In genomic region chr1:38000529-38001453, GRCh38 we compare ENCODE assay signal across 8 cellular contexts. TPM values are rescaled to one million over a fixed set of nuclear protein-coding genes. Genes with fewer than 3 reads are reported as not detected.
DNase-seq lines count a peak whose midpoint lies in the region; ATAC-seq and TF ChIP-seq lines count a peak whose summit lies in the region.

No MANE protein-coding gene starts in this region.

- peak overlapping the region; percentile 63 for H2BK12ac ChIP-seq in neuronal stem cell (ENCODE audit: low read length)

- H4K20me1 ChIP-seq in fibroblast of lung (ENCODE audit: control insufficient read depth, extremely low read depth, insufficient read depth, low read length): no peaks in the 10 kb centered on the region

- ATAC-seq in T-helper 17 cell (no peak), GM18907 (IDR thresholded peaks at IDR 0.05; ENCODE audit: unreplicated experiment) (no peak)
- no peak for ATAC-seq in activated CD4-positive, CD25-positive, alpha-beta regulatory T cell treated with anti-CD3 and anti-CD28 coated beads, Interleukin-2, amount 50 U/mL, for 24 hours

- peaks cover 55% of the 10 kb centered on the region for H3K79me2 ChIP-seq in fibroblast of lung (ENCODE audit: control insufficient read depth, insufficient read depth, low read length)

- H3K4me3 ChIP-seq in fibroblast of lung (replicated peaks in 1 of 4; ENCODE audit: control extremely low read depth in 1 of 4, insufficient read depth in 1 of 4, low read depth in 3 of 4, low read length in 4 of 4) (peak overlapping the region in 2 of 4 experiments; percentile 10 to 41), neuronal stem cell (ENCODE audit: low read length in 2 of 2) (peak overlapping the region in 1 of 2 donors; percentile 2)

- H3K36me3 Mint-ChIP-seq in T-helper 17 cell (ENCODE audit: low read depth): peaks cover 2% of the 10 kb centered on the region

- H3K27ac ChIP-seq in fibroblast of lung (ENCODE audit: insufficient read depth, low read length) (peak overlapping the region; percentile 84), neuronal stem cell (replicated peaks; ENCODE audit: low read length) (peak overlapping the region; percentile 77)

- WGBS in neuronal stem cell (ENCODE audit: extremely low coverage in 2 of 2, insufficient read length in 2 of 2, insufficient replicate concordance in 1 of 2), 2 donors: no CpG with 5 or more reads among the region's 13 CpGs

- H2BK15ac ChIP-seq in neuronal stem cell (ENCODE audit: low read length): peak overlapping the region; percentile 97

- H3K14ac ChIP-seq in neuronal stem cell (ENCODE audit: low read length): no peak overlapping the region

- H3K27ac Mint-ChIP-seq in T-helper 17 cell: peak overlapping the region; percentile 71

- H3K9me3 ChIP-seq in T-helper 17 cell (ENCODE audit: control insufficient read depth, low read length, poor library complexity, severe bottlenecking) (no peaks in the 10 kb centered on the region), fibroblast of lung (ENCODE audit: control insufficient read depth, insufficient read depth, low read depth, low read length) (no peaks in the 10 kb centered on the region), neuronal stem cell (replicated peaks in 1 of 2; ENCODE audit: control insufficient read depth in 2 of 2, insufficient read depth in 1 of 2, low read depth in 1 of 2, low read length in 2 of 2) (no peaks in the 10 kb centered on the region)

- no peak overlapping the region for H3K4ac ChIP-seq in neuronal stem cell (ENCODE audit: low read length)

- peak overlapping the region; percentile 94 for H3K18ac ChIP-seq in neuronal stem cell (ENCODE audit: low read length)

- peak overlapping the region; percentile 98 for H4K91ac ChIP-seq in neuronal stem cell (ENCODE audit: low read depth, low read length, poor library complexity)

- H2BK5ac ChIP-seq in neuronal stem cell (ENCODE audit: low read length): peak overlapping the region; percentile 83

- no peaks in the 10 kb centered on the region for H3K27me3 ChIP-seq in fibroblast of lung (ENCODE audit: control insufficient read depth, insufficient read depth, low read length)
- no peaks in the 10 kb centered on the region for H3K27me3 ChIP-seq in neuronal stem cell (ENCODE audit: control insufficient read depth in 3 of 3, insufficient read depth in 3 of 3, low read depth in 1 of 3, low read length in 3 of 3)

- peak overlapping the region; percentile 79 for H4K8ac ChIP-seq in neuronal stem cell (ENCODE audit: low read depth, low read length)

- H3K4me1 Mint-ChIP-seq in T-helper 17 cell: peaks cover 14% of the 10 kb centered on the region

- peaks cover 5% of the 10 kb centered on the region for H3K79me1 ChIP-seq in neuronal stem cell (ENCODE audit: low read depth, low read length)

- peaks cover 14% of the 10 kb centered on the region for H3K27me3 Mint-ChIP-seq in T-helper 17 cell

- TF ChIP-seq CTCF in fibroblast of lung (conservative IDR thresholded peaks at IDR 0.05 in 1 of 2, IDR thresholded peaks at IDR 0.05 in 1 of 2; ENCODE audit: low read depth in 1 of 2, low read length in 2 of 2): no peak

- H2BK120ac ChIP-seq in neuronal stem cell (ENCODE audit: low read depth, low read length): peak overlapping the region; percentile 82

- H3K36me3 ChIP-seq in fibroblast of lung (ENCODE audit: control insufficient read depth, insufficient read depth, low read length) (peaks cover 23% of the 10 kb centered on the region), neuronal stem cell (replicated peaks in 1 of 2; ENCODE audit: control insufficient read depth in 2 of 2, insufficient read depth in 2 of 2, low read length in 2 of 2) (peaks cover 15 to 25% of the 10 kb centered on the region in 2 donors)

- H2AFZ ChIP-seq in fibroblast of lung (ENCODE audit: low read length): no peak overlapping the region
- peak overlapping the region; percentile 70 for H2AFZ ChIP-seq in neuronal stem cell (ENCODE audit: low read length)

- in situ Hi-C loops in G401 (cut with HindIII; ENCODE audit: low sequenced_read_pairs): no loop called here

- no peak overlapping the region for H3K4me3 Mint-ChIP-seq in T-helper 17 cell

- H3K4me2 ChIP-seq in fibroblast of lung (ENCODE audit: extremely low read depth, insufficient read depth, low read length): peak overlapping the region; percentile 15
- H3K4me2 ChIP-seq in neuronal stem cell (ENCODE audit: insufficient read depth, low read length, poor library complexity, severe bottlenecking): peak overlapping the region; percentile 28

- H3K23ac ChIP-seq in neuronal stem cell (ENCODE audit: low read depth, low read length, poor library complexity): no peak overlapping the region

- DNase-seq in EL (peak; percentile 90), T-helper 17 cell (no peak), fibroblast of lung (ENCODE audit: low read depth in 2 of 2) (peak; percentile 89 to 92), neuronal stem cell (ENCODE audit: low spot score) (no peak), G401 (ENCODE audit: low spot score) (no peak)
- DNase-seq in activated CD4-positive, CD25-positive, alpha-beta regulatory T cell (lab: John Stamatoyannopoulos, UW): no peak

- H3K4me1 ChIP-seq in fibroblast of lung (ENCODE audit: control insufficient read depth, extremely low read depth, insufficient read depth, low read length) (peaks cover 48% of the 10 kb centered on the region), neuronal stem cell (ENCODE audit: control insufficient read depth in 2 of 2, insufficient read depth in 1 of 2, low read depth in 1 of 2, low read length in 2 of 2) (peaks cover 39 to 46% of the 10 kb centered on the region in 2 donors)

- H2AK5ac ChIP-seq in neuronal stem cell (ENCODE audit: low read depth, low read length): peak overlapping the region; percentile 98

- peak overlapping the region; percentile 49 for H3K9ac ChIP-seq in fibroblast of lung (ENCODE audit: insufficient read depth, low read length)
- H3K9ac ChIP-seq in neuronal stem cell (ENCODE audit: low read depth, low read length, poor library complexity): peak overlapping the region; percentile 63

RNA-seq across cellular contexts. Expression of gene FHL3, which starts 4.5 kb away (rescaled TPM):
- 1 to 10 TPM; 3.6 to 4.9 TPM for total RNA-seq in T-helper 17 cell
- total RNA-seq in fibroblast of lung: 13.9 and 14.4 TPM in 2 replicates
- 14.7 and 25.0 TPM in 2 replicates for polyA plus RNA-seq in fibroblast of lung
- polyA plus RNA-seq in fibroblast of lung (2012): 44.6 and 64.8 TPM in 2 replicates
- 129 and 132 TPM in 2 replicates for polyA minus RNA-seq in fibroblast of lung (ENCODE audit: low replicate concordance)
- polyA plus RNA-seq in neuronal stem cell (2013, experiment 1 of 2): 26.5 TPM
- 25.9 TPM for polyA plus RNA-seq in neuronal stem cell (2013, experiment 2 of 2)
- total RNA-seq in G401 (2014; rRNA removed; shearing (Covaris generic)): 7.9 and 10.0 TPM in 2 replicates

RNA-seq across cellular contexts. Expression of gene SF3A3, which starts 11.0 kb away (rescaled TPM):
- 10 to 100 TPM; 43.9 to 48.8 TPM for total RNA-seq in T-helper 17 cell
- 72.3 and 97.8 TPM in 2 replicates for total RNA-seq in fibroblast of lung
- 60.3 and 62.4 TPM in 2 replicates for polyA plus RNA-seq in fibroblast of lung
- polyA plus RNA-seq in fibroblast of lung (2012): 61.1 and 76.1 TPM in 2 replicates
- polyA minus RNA-seq in fibroblast of lung (ENCODE audit: low replicate concordance): 8.6 and 17.5 TPM in 2 replicates
- 53.3 TPM for polyA plus RNA-seq in neuronal stem cell (2013, experiment 1 of 2)
- polyA plus RNA-seq in neuronal stem cell (2013, experiment 2 of 2): 50.9 TPM
- 115 and 149 TPM in 2 replicates for total RNA-seq in G401 (2014; rRNA removed; shearing (Covaris generic))

RNA-seq across cellular contexts. Expression of gene UTP11, which starts 11.7 kb away (rescaled TPM):
- total RNA-seq in T-helper 17 cell (10 to 100 TPM in 1 of 2 donors, 1 to 10 TPM in 1; 8.7 to 12.3 TPM), fibroblast of lung (34.8 and 39.5 TPM in 2 replicates)
- polyA plus RNA-seq in fibroblast of lung: 56.5 and 63.7 TPM in 2 replicates
- polyA plus RNA-seq in fibroblast of lung (2012): 57.6 and 60.0 TPM in 2 replicates
- 2.5 and 9.0 TPM in 2 replicates for polyA minus RNA-seq in fibroblast of lung (ENCODE audit: low replicate concordance)
- polyA plus RNA-seq in neuronal stem cell (2013, experiment 1 of 2): 52.4 TPM
- polyA plus RNA-seq in neuronal stem cell (2013, experiment 2 of 2): 53.8 TPM
- 60.5 and 134 TPM in 2 replicates for total RNA-seq in G401 (2014; rRNA removed; shearing (Covaris generic))

RNA-seq across cellular contexts. Expression of gene POU3F1, which starts 45.8 kb away (rescaled TPM):
- total RNA-seq in T-helper 17 cell (under 1 TPM in 1 of 2 donors, not detected in 1; 0.17 TPM), fibroblast of lung (under 0.01 TPM in 1 of 2 replicates, not detected in the other)
- polyA plus RNA-seq in fibroblast of lung: not detected in 2 replicates
- not detected in 2 replicates for polyA plus RNA-seq in fibroblast of lung (2012)
- not detected in 2 replicates for polyA minus RNA-seq in fibroblast of lung (ENCODE audit: low replicate concordance)
- 34.6 TPM for polyA plus RNA-seq in neuronal stem cell (2013, experiment 1 of 2)
- 34.4 TPM for polyA plus RNA-seq in neuronal stem cell (2013, experiment 2 of 2)
- not detected in 2 replicates for total RNA-seq in G401 (2014; rRNA removed; shearing (Covaris generic))

RNA-seq across cellular contexts. Expression of gene INPP5B, which starts 53.9 kb away (rescaled TPM):
- total RNA-seq in T-helper 17 cell: 10 to 100 TPM; 16.7 to 24.5 TPM
- 42.1 and 55.0 TPM in 2 replicates for total RNA-seq in fibroblast of lung
- 18.8 and 23.6 TPM in 2 replicates for polyA plus RNA-seq in fibroblast of lung
- 9.5 and 10.6 TPM in 2 replicates for polyA plus RNA-seq in fibroblast of lung (2012)
- 16.1 and 30.9 TPM in 2 replicates for polyA minus RNA-seq in fibroblast of lung (ENCODE audit: low replicate concordance)
- 9.2 TPM for polyA plus RNA-seq in neuronal stem cell (2013, experiment 1 of 2)
- polyA plus RNA-seq in neuronal stem cell (2013, experiment 2 of 2): 9.3 TPM
- total RNA-seq in G401 (2014; rRNA removed; shearing (Covaris generic)): 17.5 and 17.7 TPM in 2 replicates

Comparison
In these comparisons a context has a peak if more than half of its experiments do, and no peak if none do; other contexts are left out.
1. DNase-seq: peak in EL (single experiment) and fibroblast of lung (2 of 2); none in T-helper 17 cell (0 of 3), neuronal stem cell (single experiment), activated CD4-positive, CD25-positive, alpha-beta regulatory T cell (0 of 4) and G401 (single experiment).